10 cellular contexts compared by ENCODE assay signal in the genomic region with DNA sequence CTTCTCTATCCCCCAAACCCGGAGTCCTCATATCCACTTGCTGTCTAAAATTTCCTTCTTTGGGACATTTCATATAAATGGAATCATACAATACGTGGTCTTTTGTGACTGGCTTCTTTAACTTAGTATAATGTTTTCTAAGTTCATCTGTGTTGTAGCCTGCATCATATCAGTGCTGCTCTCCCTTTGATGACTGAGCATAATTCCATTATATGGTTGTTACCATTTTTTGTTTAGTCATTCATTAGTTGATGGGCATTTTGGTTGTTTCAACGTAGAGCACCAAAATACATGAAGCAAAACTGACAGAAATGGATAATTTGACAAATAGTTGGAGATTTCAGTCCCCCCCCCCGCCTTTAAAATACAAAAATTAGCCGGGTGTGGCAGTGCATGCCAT.
"Had no signal": no experiment of that assay in that cellular context is flagged by ENCODE, and none has a peak within 500 bp of the region (broad histone marks: within the 10 kb centered on the region; RNA-seq: fewer than 3 reads in every experiment).

No MANE protein-coding gene starts in this region.

- H3K27ac ChIP-seq: GM23248, HL-60 had no signal

- H3K4me3 ChIP-seq: GM23248, HAP-1 had no signal

- FAIRE-seq: H1 had no signal

- H3K9me3 Mint-ChIP-seq: HFFc6 had no signal

- H3K27ac Mint-ChIP-seq: HFFc6, IgD-negative memory B cell had no signal

- H2AFZ ChIP-seq: GM23248 had no signal

- H3K4me3 Mint-ChIP-seq: HFFc6, IgD-negative memory B cell had no signal

- H3K9ac ChIP-seq: GM23248 had no signal

- DNase-seq: GM23248, H7, HFFc6, Kasumi-1, KG1 had no signal

- ATAC-seq: HCT116 had no signal

- H3K9me3 ChIP-seq: HAP-1 had no signal

- H3K27me3 Mint-ChIP-seq: IgD-negative memory B cell had no signal

- H3K36me3 ChIP-seq: HAP-1 had no signal
